In genomic region chr11:88300888-88301477, GRCh38 we compare ENCODE assay signal across 1 cellular context.
TF ChIP-seq lines count a peak whose summit lies in the region.

No MANE protein-coding gene starts in this region.

TF ChIP-seq in GM23338, 12 proteins besides CTCF, POLR2A, EP300 and RAD21 (continued from another document):
- no peak for TF ChIP-seq ZNF462 (CRISPR knock-in tag; IDR thresholded peaks at IDR 0.05)
- TF ChIP-seq NANOG (IDR thresholded peaks at IDR 0.05; ENCODE audit: borderline replicate concordance), result peak; percentile 25; the same call in 1 of the 2 replicates
- no peak for TF ChIP-seq EZH2phosphoT487 (IDR thresholded peaks at IDR 0.05; ENCODE audit: unreplicated experiment)
- no peak for TF ChIP-seq EZH2 (IDR thresholded peaks at IDR 0.05; ENCODE audit: low read depth, unreplicated experiment)
